Comparison of ENCODE assay signal across 26 cellular contexts in genomic region chr6:50449128-50449527, GRCh38.
DNase-seq lines count a peak whose midpoint lies in the region; ATAC-seq, FAIRE-seq and TF ChIP-seq lines count a peak whose summit lies in the region.
"Had no signal": no experiment of that assay in that cellular context is flagged by ENCODE, and none has a peak within 500 bp of the region (broad histone marks: within the 10 kb centered on the region; RNA-seq: fewer than 3 reads in every experiment).

No MANE protein-coding gene starts in this region.

- H3K27me3 Mint-ChIP-seq in WTC11 (ENCODE audit: low read depth): no peaks in the 10 kb centered on the region
- H3K27me3 Mint-ChIP-seq: CD4-positive, alpha-beta memory T cell; CD4-positive, CD25-positive, alpha-beta regulatory T cell; CD8-positive, alpha-beta memory T cell had no signal

- H3K27ac ChIP-seq in HepG2 (ENCODE audit: extremely low read length, insufficient read depth, low read length) (no peak overlapping the region), right lobe of liver (no peak overlapping the region), IMR-90 (ENCODE audit: insufficient read depth, low read length) (no peak overlapping the region)
- H3K27ac ChIP-seq: 22Rv1, BLaER1 had no signal

- H2AK5ac ChIP-seq in IMR-90 (ENCODE audit: low read depth, low read length): no peak overlapping the region

- H3K27me3 ChIP-seq in HepG2 (ENCODE audit: control insufficient read depth in 1 of 2, insufficient read depth in 2 of 2, low read length in 2 of 2): no peaks in the 10 kb centered on the region
- no peaks in the 10 kb centered on the region for H3K27me3 ChIP-seq in right lobe of liver
- no peaks in the 10 kb centered on the region for H3K27me3 ChIP-seq in IMR-90 (ENCODE audit: control insufficient read depth, insufficient read depth, low read length)
- H3K27me3 ChIP-seq: BE2C, BLaER1 had no signal

- no peak for FAIRE-seq in HepG2 (lab: Jason Lieb, UNC)
- FAIRE-seq: GM12878, GM12892, GM18507, GM19239 had no signal

- H2AFZ ChIP-seq in HepG2 (ENCODE audit: low read length) (no peak overlapping the region), IMR-90 (replicated peaks; ENCODE audit: low read length, poor library complexity) (no peak overlapping the region)

- H3K36me3 Mint-ChIP-seq in WTC11: no peaks in the 10 kb centered on the region
- H3K36me3 Mint-ChIP-seq: CD14-positive monocyte; CD4-positive, alpha-beta memory T cell; CD4-positive, CD25-positive, alpha-beta regulatory T cell; CD8-positive, alpha-beta memory T cell had no signal

- H2BK5ac ChIP-seq in IMR-90 (ENCODE audit: low read depth, low read length, poor library complexity, severe bottlenecking): no peak overlapping the region

- no peak overlapping the region for H3K18ac ChIP-seq in IMR-90 (ENCODE audit: low read depth, low read length)

- no peak overlapping the region for H3K23ac ChIP-seq in IMR-90 (ENCODE audit: low read depth, low read length)

- no peak overlapping the region for H3K27ac Mint-ChIP-seq in WTC11
- H3K27ac Mint-ChIP-seq: CD14-positive monocyte; CD4-positive, alpha-beta memory T cell; CD4-positive, CD25-positive, alpha-beta regulatory T cell; CD8-positive, alpha-beta memory T cell had no signal

- no peak overlapping the region for H3K4ac ChIP-seq in IMR-90 (ENCODE audit: low read depth, low read length)

- H3K56ac ChIP-seq in IMR-90 (ENCODE audit: extremely low read depth, insufficient read depth, low read length): no peak overlapping the region

- peaks cover 21% of the 10 kb centered on the region for H3K4me1 Mint-ChIP-seq in WTC11
- H3K4me1 Mint-ChIP-seq: CD14-positive monocyte; CD4-positive, alpha-beta memory T cell; CD4-positive, CD25-positive, alpha-beta regulatory T cell; CD8-positive, alpha-beta memory T cell had no signal

- H4K20me1 ChIP-seq in HepG2 (ENCODE audit: insufficient read depth, low read length) (no peaks in the 10 kb centered on the region), IMR-90 (ENCODE audit: insufficient read depth, low read length) (no peaks in the 10 kb centered on the region)
- H4K20me1 ChIP-seq: BLaER1 had no signal

- H3K9me3 Mint-ChIP-seq in WTC11: no peaks in the 10 kb centered on the region

- H2BK120ac ChIP-seq in IMR-90 (ENCODE audit: low read depth, low read length): no peak overlapping the region

- no peak overlapping the region for H4K8ac ChIP-seq in IMR-90 (ENCODE audit: low read depth in 2 of 2, low read length in 2 of 2)

- CTCF ChIA-PET in HepG2 (lab: Yijun Ruan, JAX; ENCODE audit: low intra/inter-chr PET ratio, low total read pairs): no interaction called here
- CTCF ChIA-PET in IMR-90 (lab: Yijun Ruan, JAX): no interaction called here
- CTCF ChIA-PET in WTC11 (lab: Charles Lee): no interaction called here

- no peaks in the 10 kb centered on the region for H3K79me2 ChIP-seq in HepG2 (ENCODE audit: insufficient read depth, low read length)

- BruUV-seq in HepG2 (replicated peaks; lab: Mats Ljungman, UMichigan): no TSS peak
- BruUV-seq in IMR-90 (replicated peaks; lab: Mats Ljungman, UMichigan): no TSS peak

- intact Hi-C loops in HepG2 (cut with micrococcal nuclease; ENCODE audit: unreplicated experiment): no loop called here
- intact Hi-C loops in right lobe of liver (cut with DNase I): no loop called here
- intact Hi-C loops in IMR-90 (cut with micrococcal nuclease): no loop called here

- no peak overlapping the region for H2BK15ac ChIP-seq in IMR-90 (ENCODE audit: low read depth, low read length)

- 0% methylated on average over 2 of the region's 2 CpGs for WGBS in HepG2 (ENCODE audit: low lambda C conversion rate)
- 33% methylated on average over 2 of the region's 2 CpGs for WGBS in right lobe of liver (ENCODE audit: insufficient coverage, low coverage, low lambda C conversion rate, missing lambda C conversion rate)
- WGBS in IMR-90 (ENCODE audit: extremely low coverage in 2 of 2, insufficient read length in 1 of 2), 2 experiments: no CpG with 5 or more reads among the region's 2 CpGs

- TF ChIP-seq RAD21 in HepG2 (CRISPR knock-in tag; IDR thresholded peaks at IDR 0.05) (no peak), IMR-90 (IDR thresholded peaks at IDR 0.05; ENCODE audit: low read length) (no peak)

- TF ChIP-seq CTCF in HepG2 (CRISPR knock-in tag; IDR thresholded peaks at IDR 0.05) (no peak), right lobe of liver (IDR thresholded peaks at IDR 0.05) (no peak), IMR-90 (conservative IDR thresholded peaks at IDR 0.05; ENCODE audit: low read depth, low read length) (no peak), WTC11 (IDR thresholded peaks at IDR 0.05) (no peak)

- TF ChIP-seq EP300 in HepG2 (IDR thresholded peaks at IDR 0.05; ENCODE audit: low read depth in 2 of 2, low read length in 2 of 2): no peak
- TF ChIP-seq EP300 in HepG2 (CRISPR knock-in tag; IDR thresholded peaks at IDR 0.05; ENCODE audit: borderline replicate concordance): no peak

- H3K9me3 ChIP-seq in HepG2 (ENCODE audit: low read length) (no peaks in the 10 kb centered on the region), right lobe of liver (no peaks in the 10 kb centered on the region), IMR-90 (ENCODE audit: control insufficient read depth, insufficient read depth, low read length) (no peaks in the 10 kb centered on the region)
- H3K9me3 ChIP-seq: BE2C, BLaER1 had no signal

- no peak overlapping the region for H2AK9ac ChIP-seq in IMR-90 (replicated peaks; ENCODE audit: low read depth, low read length, poor library complexity)

- TF ChIP-seq POLR2A in HepG2 (IDR thresholded peaks at IDR 0.05; ENCODE audit: insufficient read depth in 1 of 2, low read depth in 2 of 2, low read length in 2 of 2) (no peak), right lobe of liver (IDR thresholded peaks at IDR 0.05) (no peak), IMR-90 (IDR thresholded peaks at IDR 0.05; ENCODE audit: low read depth, low read length) (no peak)

- H3K4me1 ChIP-seq in HepG2 (ENCODE audit: insufficient read depth, low read length): no peaks in the 10 kb centered on the region
- no peaks in the 10 kb centered on the region for H3K4me1 ChIP-seq in right lobe of liver
- no peaks in the 10 kb centered on the region for H3K4me1 ChIP-seq in IMR-90 (ENCODE audit: control insufficient read depth, insufficient read depth, low read length)
- H3K4me1 ChIP-seq: BE2C, BLaER1 had no signal

- H3K36me3 ChIP-seq in HepG2 (replicated peaks in 1 of 2; ENCODE audit: control insufficient read depth in 1 of 2, insufficient read depth in 2 of 2, low read length in 2 of 2): no peaks in the 10 kb centered on the region
- no peaks in the 10 kb centered on the region for H3K36me3 ChIP-seq in right lobe of liver
- no peaks in the 10 kb centered on the region for H3K36me3 ChIP-seq in IMR-90 (ENCODE audit: control insufficient read depth, insufficient read depth, low read length)
- H3K36me3 ChIP-seq: BE2C, BLaER1 had no signal

- no peak overlapping the region for H3K14ac ChIP-seq in IMR-90 (replicated peaks; ENCODE audit: low read depth, low read length)

- in situ Hi-C loops in HepG2 (cut with HindIII; ENCODE audit: extremely low pct_ligation_motif_present, low pct_unique_long_range_greater_than_20kb): no loop called here
- in situ Hi-C loops in IMR-90 (cut with MboI; ENCODE audit: low sequenced_read_pairs): no loop called here

- dilution Hi-C loops in IMR-90 (cut with HindIII; ENCODE audit: low sequenced_read_pairs, unreplicated experiment): no loop called here

- no peak overlapping the region for H4K5ac ChIP-seq in IMR-90 (ENCODE audit: low read depth, low read length)

- H3K9ac ChIP-seq in HepG2 (ENCODE audit: insufficient read depth, low read depth, low read length) (no peak overlapping the region), IMR-90 (ENCODE audit: low read depth, low read length) (no peak overlapping the region)
- H3K9ac ChIP-seq: BLaER1 had no signal

- no peaks in the 10 kb centered on the region for H3K9me1 ChIP-seq in IMR-90 (ENCODE audit: insufficient read depth, low read length)

- no peaks in the 10 kb centered on the region for H3K79me1 ChIP-seq in IMR-90 (ENCODE audit: low read depth in 1 of 2, low read length in 2 of 2)

- POLR2A ChIA-PET in HepG2 (lab: Yijun Ruan, JAX) (no interaction called here), IMR-90 (lab: Charles Lee; ENCODE audit: unreplicated experiment) (no interaction called here), WTC11 (lab: Charles Lee) (no interaction called here)

- DNase-seq in HepG2 (ENCODE audit: low spot score) (no peak), right lobe of liver (no peak), IMR-90 (no peak), WTC11 (ENCODE audit: low spot score) (no peak)
- DNase-seq in central memory CD4-positive, alpha-beta T cell: no peak
- DNase-seq: ACHN; BE2C; C1 segment of cervical spinal cord; CD4-positive, alpha-beta memory T cell; CD4-positive, CD25-positive, alpha-beta regulatory T cell; CD8-positive, alpha-beta memory T cell; COR-L47; DMS 273 treated with DMSO at 0.1 percent for 48 hours; DMS153; DMS53; DMS79; DND-41; EL; GDM1 had no signal

- H4K91ac ChIP-seq in IMR-90 (ENCODE audit: insufficient read depth, low read depth, low read length): no peak overlapping the region

- H3K4me2 ChIP-seq in HepG2 (ENCODE audit: low read depth, low read length): no peak overlapping the region
- H3K4me2 ChIP-seq in IMR-90 (ENCODE audit: low read depth, low read length): no peak overlapping the region
- H3K4me2 ChIP-seq: BLaER1 had no signal

- ATAC-seq in HepG2 (no peak), right lobe of liver (no peak), IMR-90 (ENCODE audit: low read depth) (no peak), WTC11 (no peak)
- ATAC-seq: GM12878 had no signal

- H3K4me3 ChIP-seq in HepG2 (replicated peaks in 1 of 3; ENCODE audit: insufficient read depth in 1 of 3, low read depth in 2 of 3, low read length in 3 of 3) (no peak overlapping the region), right lobe of liver (no peak overlapping the region), IMR-90 (ENCODE audit: insufficient read depth, low read depth, low read length) (no peak overlapping the region)
- H3K4me3 ChIP-seq: BLaER1, GM12878 had no signal

- no peak overlapping the region for H2BK20ac ChIP-seq in IMR-90 (ENCODE audit: low read depth, low read length)

- H3K4me3 Mint-ChIP-seq in WTC11: no peak overlapping the region
- H3K4me3 Mint-ChIP-seq: CD14-positive monocyte; CD4-positive, alpha-beta memory T cell; CD4-positive, CD25-positive, alpha-beta regulatory T cell; CD8-positive, alpha-beta memory T cell had no signal

TF ChIP-seq in HepG2, 621 proteins besides CTCF, POLR2A, EP300 and RAD21 (continues in another document):
- peak; percentile 86 for TF ChIP-seq MAFF (IDR thresholded peaks at IDR 0.05; ENCODE audit: low read depth, low read length)
- TF ChIP-seq MAFK (conservative IDR thresholded peaks at IDR 0.05 in 1 of 2, IDR thresholded peaks at IDR 0.05 in 1 of 2; ENCODE audit: low read length in 2 of 2): peak; percentile 70 to 92

TF ChIP-seq in IMR-90, 13 proteins besides CTCF, POLR2A, EP300 and RAD21 (continues in another document):
- peak; percentile 74 for TF ChIP-seq MAFK (IDR thresholded peaks at IDR 0.05; ENCODE audit: low read depth, low read length)
- no peak for TF ChIP-seq RCOR1 (IDR thresholded peaks at IDR 0.05; ENCODE audit: insufficient replicate concordance, low read length)
- TF ChIP-seq MXI1 (IDR thresholded peaks at IDR 0.05; ENCODE audit: borderline replicate concordance, low read depth, low read length): no peak

TF ChIP-seq in WTC11, 78 proteins besides CTCF, POLR2A, EP300 and RAD21 (continues in another document):
- no peak for TF ChIP-seq GRHL2 (CRISPR knock-in tag; IDR thresholded peaks at IDR 0.05; ENCODE audit: insufficient replicate concordance, severe bottlenecking)
- no peak for TF ChIP-seq SMAD3 (CRISPR knock-in tag; IDR thresholded peaks at IDR 0.05; ENCODE audit: borderline replicate concordance)
